15 cellular contexts compared by ENCODE assay signal in genomic region chr3:32813180-32813579, GRCh38. TPM values are rescaled to one million over a fixed set of nuclear protein-coding genes. Genes with fewer than 3 reads are reported as not detected.
DNase-seq lines count a peak whose midpoint lies in the region; ATAC-seq lines count a peak whose summit lies in the region.
"Had no signal": no experiment of that assay in that cellular context is flagged by ENCODE, and none has a peak within 500 bp of the region (broad histone marks: within the 10 kb centered on the region; RNA-seq: fewer than 3 reads in every experiment).

No MANE protein-coding gene starts in this region.

- intact Hi-C loops in activated T-helper 1 cell treated with anti-CD3 and anti-CD28 coated beads, Interleukin-12 subunit alpha, Interleukin-12 subunit beta, Interleukin-2, Interleukin-4 antibody, amounts not matched to agents 30 ng/mL and 10 ng/mL and 1 ng/mL, durations not matched to agents 14 hours and 24 hours and 36 hours (cut with micrococcal nuclease), result no loop called here

- DNase-seq in Caki2 (ENCODE audit: low read depth), result peak; percentile 55
- DNase-seq in HT1080 (ENCODE audit: low read depth), result peak; percentile 11
- DNase-seq in islet precursor cell, result peak; percentile 65
- no peak for DNase-seq in activated T-helper 1 cell treated with anti-CD3 and anti-CD28 coated beads, Interleukin-12 subunit alpha, Interleukin-12 subunit beta, Interleukin-2, Interleukin-4 antibody, amounts not matched to agents 30 ng/mL and 10 ng/mL and 1 ng/mL, durations not matched to agents 14 hours and 24 hours and 36 hours (ENCODE audit: low spot score)
- no peak for DNase-seq in NCI-H2081 (lab: John Stamatoyannopoulos, UW)
- DNase-seq: activated CD8-positive, alpha-beta memory T cell treated with anti-CD3 and anti-CD28 coated beads for 24 hours; activated naive CD4-positive, alpha-beta T cell treated with anti-CD3 and anti-CD28 coated beads, Interleukin-2, amount 10 ng/mL, durations not matched to agents 7 days and 5 days; hypothalamus had no signal

- no peaks in the 10 kb centered on the region for H3K36me3 Mint-ChIP-seq in activated T-helper 1 cell treated with anti-CD3 and anti-CD28 coated beads, Interleukin-12 subunit alpha, Interleukin-12 subunit beta, Interleukin-2, Interleukin-4 antibody, amounts not matched to agents 30 ng/mL and 10 ng/mL and 1 ng/mL, durations not matched to agents 14 hours and 24 hours and 36 hours (ENCODE audit: low read depth)
- H3K36me3 Mint-ChIP-seq: activated naive CD4-positive, alpha-beta T cell treated with anti-CD3 and anti-CD28 coated beads, Interleukin-2, amount 10 ng/mL, durations not matched to agents 7 days and 5 days had no signal

- in situ Hi-C loops in Caki2 (cut with HindIII; ENCODE audit: low pct_unique_long_range_greater_than_20kb, low sequenced_read_pairs), result no loop called here

- no peak overlapping the region for H3K27ac Mint-ChIP-seq in activated T-helper 1 cell treated with anti-CD3 and anti-CD28 coated beads, Interleukin-12 subunit alpha, Interleukin-12 subunit beta, Interleukin-2, Interleukin-4 antibody, amounts not matched to agents 30 ng/mL and 10 ng/mL and 1 ng/mL, durations not matched to agents 14 hours and 24 hours and 36 hours
- H3K27ac Mint-ChIP-seq: activated naive CD4-positive, alpha-beta T cell treated with anti-CD3 and anti-CD28 coated beads, Interleukin-2, amount 10 ng/mL, durations not matched to agents 7 days and 5 days had no signal

- peaks cover 6% of the 10 kb centered on the region for H3K4me1 Mint-ChIP-seq in activated T-helper 1 cell treated with anti-CD3 and anti-CD28 coated beads, Interleukin-12 subunit alpha, Interleukin-12 subunit beta, Interleukin-2, Interleukin-4 antibody, amounts not matched to agents 30 ng/mL and 10 ng/mL and 1 ng/mL, durations not matched to agents 14 hours and 24 hours and 36 hours (ENCODE audit: low read depth)
- H3K4me1 Mint-ChIP-seq: central memory CD8-positive, alpha-beta T cell had no signal

- H3K4me3 Mint-ChIP-seq in activated T-helper 1 cell treated with anti-CD3 and anti-CD28 coated beads, Interleukin-12 subunit alpha, Interleukin-12 subunit beta, Interleukin-2, Interleukin-4 antibody, amounts not matched to agents 30 ng/mL and 10 ng/mL and 1 ng/mL, durations not matched to agents 14 hours and 24 hours and 36 hours, result no peak overlapping the region
- H3K4me3 Mint-ChIP-seq: activated naive CD4-positive, alpha-beta T cell treated with anti-CD3 and anti-CD28 coated beads, Interleukin-2, amount 10 ng/mL, durations not matched to agents 7 days and 5 days; central memory CD8-positive, alpha-beta T cell had no signal

- peaks cover 40% of the 10 kb centered on the region for H3K27me3 Mint-ChIP-seq in activated T-helper 1 cell treated with anti-CD3 and anti-CD28 coated beads, Interleukin-12 subunit alpha, Interleukin-12 subunit beta, Interleukin-2, Interleukin-4 antibody, amounts not matched to agents 30 ng/mL and 10 ng/mL and 1 ng/mL, durations not matched to agents 14 hours and 24 hours and 36 hours (ENCODE audit: insufficient read depth)

- no peaks in the 10 kb centered on the region for H3K9me3 Mint-ChIP-seq in activated T-helper 1 cell treated with anti-CD3 and anti-CD28 coated beads, Interleukin-12 subunit alpha, Interleukin-12 subunit beta, Interleukin-2, Interleukin-4 antibody, amounts not matched to agents 30 ng/mL and 10 ng/mL and 1 ng/mL, durations not matched to agents 14 hours and 24 hours and 36 hours
- H3K9me3 Mint-ChIP-seq: activated naive CD4-positive, alpha-beta T cell treated with anti-CD3 and anti-CD28 coated beads, Interleukin-2, amount 10 ng/mL, durations not matched to agents 7 days and 5 days; central memory CD8-positive, alpha-beta T cell had no signal

- ATAC-seq in GM21786 (IDR thresholded peaks at IDR 0.05; ENCODE audit: unreplicated experiment) (peak; percentile 75), GM19395 (IDR thresholded peaks at IDR 0.05; ENCODE audit: unreplicated experiment) (no peak), HG02610 (IDR thresholded peaks at IDR 0.05; ENCODE audit: unreplicated experiment) (no peak)
- ATAC-seq: Panc1 had no signal

RNA-seq across cellular contexts. Expression of gene TRIM71, which starts 4.6 kb away (rescaled TPM):
- total RNA-seq in Caki2 (2014; rRNA removed; shearing (Covaris generic); ENCODE audit: low replicate concordance), result not detected in 2 replicates
- not detected in 2 replicates for total RNA-seq in HT1080 (2014; rRNA removed; shearing (Covaris generic))
- polyA plus RNA-seq in HT1080 (2015; cell fraction: cytosol; rRNA removed), result not detected in 2 replicates
- polyA plus RNA-seq in HT1080 (2015; cell fraction: nucleus; rRNA removed), result not detected in 2 replicates
- total RNA-seq in activated T-helper 1 cell treated with anti-CD3 and anti-CD28 coated beads, Interleukin-12 subunit alpha, Interleukin-12 subunit beta, Interleukin-2, Interleukin-4 antibody, amounts not matched to agents 30 ng/mL and 10 ng/mL and 1 ng/mL, durations not matched to agents 14 hours and 24 hours and 36 hours, result 0.08 TPM in 1 of 2 replicates, not detected in the other
- total RNA-seq: Daoy, LHCN-M2 had no signal

Comparison
In these comparisons a context has a peak if more than half of its experiments do, and no peak if none do; other contexts are left out.
1. DNase-seq: peak in Caki2 (single experiment), HT1080 (single experiment) and islet precursor cell (single experiment); none in activated T-helper 1 cell treated with anti-CD3 and anti-CD28 coated beads, Interleukin-12 subunit alpha, Interleukin-12 subunit beta, Interleukin-2, Interleukin-4 antibody, amounts not matched to agents 30 ng/mL and 10 ng/mL and 1 ng/mL, durations not matched to agents 14 hours and 24 hours and 36 hours (single experiment) and NCI-H2081 (0 of 2).